Comparison of ENCODE assay signal across 12 cellular contexts in the genomic region with DNA sequence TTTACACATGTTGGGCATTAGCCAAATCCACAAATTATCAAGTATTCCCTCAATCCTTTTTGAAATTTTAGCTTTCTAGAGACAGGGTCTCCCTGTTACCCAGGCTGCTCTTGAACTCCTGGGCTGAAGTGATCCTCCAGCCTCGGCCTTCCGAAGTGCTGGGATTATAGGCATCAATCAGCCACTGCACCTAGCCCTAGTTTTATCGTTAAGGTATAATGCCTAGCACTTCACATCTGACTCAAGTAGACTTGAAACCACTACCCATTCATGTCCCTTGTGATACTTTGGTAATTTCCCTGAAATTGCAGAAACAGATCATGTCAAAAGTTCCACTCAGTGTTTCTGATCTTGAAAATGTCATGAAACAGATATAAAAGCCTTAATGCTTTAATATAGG.
A peak's percentile ranks its signal among the peaks of the same experiment; 100 is the strongest.
DNase-seq lines count a peak whose midpoint lies in the region; ATAC-seq lines count a peak whose summit lies in the region.
"Had no signal": no experiment of that assay in that cellular context is flagged by ENCODE, and none has a peak within 500 bp of the region (broad histone marks: within the 10 kb centered on the region; RNA-seq: fewer than 3 reads in every experiment).

No MANE protein-coding gene starts in this region.

- peak; percentile 61 for ATAC-seq in GM18520 (IDR thresholded peaks at IDR 0.05; ENCODE audit: unreplicated experiment)
- peak; percentile 46 for ATAC-seq in GM21381 (IDR thresholded peaks at IDR 0.05; ENCODE audit: unreplicated experiment)
- peak; percentile 44 for ATAC-seq in HG03175 (IDR thresholded peaks at IDR 0.05; ENCODE audit: unreplicated experiment)
- peak; percentile 90 for ATAC-seq in activated naive CD8-positive, alpha-beta T cell treated with anti-CD3 and anti-CD28 coated beads, Interleukin-2, amount 50 U/mL, for 24 hours
- ATAC-seq in HG03521 (IDR thresholded peaks at IDR 0.05; ENCODE audit: unreplicated experiment), result no peak

- DNase-seq in activated naive CD8-positive, alpha-beta T cell treated with anti-CD3 and anti-CD28 coated beads, Interleukin-2, amount 50 U/mL, for 24 hours, result no peak
- DNase-seq in T1000 (lab: John Stamatoyannopoulos, UW) (no peak), DMS153 treated with DMSO at 0.1 percent for 48 hours (lab: John Stamatoyannopoulos, UW; ENCODE audit: unreplicated experiment) (no peak), medulla oblongata (ENCODE audit: extremely low spot score) (no peak)
- DNase-seq: cortex of kidney, KBM-7, PC-9, small intestine had no signal

- no peaks in the 10 kb centered on the region for H3K27me3 Mint-ChIP-seq in activated naive CD8-positive, alpha-beta T cell treated with anti-CD3 and anti-CD28 coated beads, Interleukin-2, amount 50 U/mL, for 24 hours

- H3K4me1 Mint-ChIP-seq in activated naive CD8-positive, alpha-beta T cell treated with anti-CD3 and anti-CD28 coated beads, Interleukin-2, amount 50 U/mL, for 24 hours, result peaks cover 63% of the 10 kb centered on the region

- H3K4me3 Mint-ChIP-seq in activated naive CD8-positive, alpha-beta T cell treated with anti-CD3 and anti-CD28 coated beads, Interleukin-2, amount 50 U/mL, for 24 hours, result peak overlapping the region; percentile 69

- no peaks in the 10 kb centered on the region for H3K9me3 Mint-ChIP-seq in activated naive CD8-positive, alpha-beta T cell treated with anti-CD3 and anti-CD28 coated beads, Interleukin-2, amount 50 U/mL, for 24 hours

- peaks cover 36% of the 10 kb centered on the region for H3K36me3 Mint-ChIP-seq in activated naive CD8-positive, alpha-beta T cell treated with anti-CD3 and anti-CD28 coated beads, Interleukin-2, amount 50 U/mL, for 24 hours (ENCODE audit: low read depth)

- peak overlapping the region; percentile 97 for H3K27ac Mint-ChIP-seq in activated naive CD8-positive, alpha-beta T cell treated with anti-CD3 and anti-CD28 coated beads, Interleukin-2, amount 50 U/mL, for 24 hours
